In genomic region chr1:52929019-52929418, GRCh38 we compare ENCODE assay signal across 15 cellular contexts. TPM values are rescaled to one million over a fixed set of nuclear protein-coding genes. Genes with fewer than 3 reads are reported as not detected.
DNase-seq lines count a peak whose midpoint lies in the region; ATAC-seq and TF ChIP-seq lines count a peak whose summit lies in the region.
"Had no signal": no experiment of that assay in that cellular context is flagged by ENCODE, and none has a peak within 500 bp of the region (broad histone marks: within the 10 kb centered on the region; RNA-seq: fewer than 3 reads in every experiment).

No MANE protein-coding gene starts in this region.

- no peak overlapping the region for H2BK15ac ChIP-seq in mesenchymal stem cell (ENCODE audit: low read depth, poor library complexity, severe bottlenecking)

- no peak for DNase-seq in Caco-2
- no peak for DNase-seq in PC-9
- no peak for DNase-seq in left lobe of liver (ENCODE audit: low spot score)
- DNase-seq in activated naive CD4-positive, alpha-beta T cell (lab: John Stamatoyannopoulos, UW): no peak
- no peak for DNase-seq in mesenchymal stem cell
- DNase-seq in CD1c-positive myeloid dendritic cell (ENCODE audit: extremely low spot score): no peak
- DNase-seq in ACHN: no peak
- DNase-seq: BE2C, DMS153, DMS79 treated with DMSO at 0.1 percent for 48 hours, GDM1 had no signal

- ATAC-seq in left lobe of liver: peak; percentile 16

- POLR2A ChIA-PET in Caco-2 (lab: Charles Lee): no interaction called here
- POLR2A ChIA-PET in PC-9 (lab: Charles Lee; ENCODE audit: unreplicated experiment): no interaction called here

- no peak for TF ChIP-seq CTCF in Caco-2 (IDR thresholded peaks at IDR 0.05; ENCODE audit: insufficient read depth in 1 of 2, low read depth in 1 of 2, low read length in 1 of 2, severe bottlenecking in 1 of 2, unreplicated experiment in 1 of 2)
- TF ChIP-seq CTCF in PC-9 (conservative IDR thresholded peaks at IDR 0.05): no peak

- no peaks in the 10 kb centered on the region for H3K4me1 Mint-ChIP-seq in Caco-2 (ENCODE audit: low read depth, unreplicated experiment)

- no peak overlapping the region for H2BK12ac ChIP-seq in mesenchymal stem cell (ENCODE audit: low read length in 2 of 2)

- peaks cover 1% of the 10 kb centered on the region; the same call in 1 of the 2 replicates for H3K36me3 ChIP-seq in Caco-2 (ENCODE audit: control insufficient read depth, insufficient read depth, low read length)
- no peaks in the 10 kb centered on the region for H3K36me3 ChIP-seq in PC-9 (ENCODE audit: low read depth)
- H3K36me3 ChIP-seq in mesenchymal stem cell (ENCODE audit: control insufficient read depth in 1 of 2, insufficient read depth in 2 of 2, low read depth in 1 of 2, low read length in 2 of 2): peaks cover 0 to 3% of the 10 kb centered on the region in 2 experiments
- H3K36me3 ChIP-seq: BE2C, HAP-1 had no signal

- no peak overlapping the region for H2BK120ac ChIP-seq in mesenchymal stem cell (ENCODE audit: low read depth, low read length)

- peak overlapping the region in 1 of 2 experiments; percentile 55 for H3K4ac ChIP-seq in mesenchymal stem cell (ENCODE audit: low read depth in 1 of 2, low read length in 2 of 2)

- no peak overlapping the region for H4K91ac ChIP-seq in mesenchymal stem cell (ENCODE audit: low read length)

- H3K18ac ChIP-seq in mesenchymal stem cell (ENCODE audit: low read depth in 1 of 2, low read length in 2 of 2): no peak overlapping the region

- in situ Hi-C loops in ACHN (cut with HindIII; ENCODE audit: low pct_ligation_motif_present, low pct_unique_long_range_greater_than_20kb, low sequenced_read_pairs): no loop called here

- no peaks in the 10 kb centered on the region for H3K9me2 ChIP-seq in PC-9 (ENCODE audit: insufficient read depth)

- no peak overlapping the region for H3K14ac ChIP-seq in mesenchymal stem cell (ENCODE audit: low read length in 2 of 2)

- H3K27ac Mint-ChIP-seq in Caco-2 (ENCODE audit: unreplicated experiment): no peak overlapping the region

- H3K27me3 Mint-ChIP-seq in Caco-2 (ENCODE audit: insufficient read depth, unreplicated experiment): no peaks in the 10 kb centered on the region

- peaks cover 13% of the 10 kb centered on the region for H3K79me1 ChIP-seq in mesenchymal stem cell (replicated peaks; ENCODE audit: low read length, poor library complexity, severe bottlenecking)

- H3K9me3 ChIP-seq in Caco-2 (no peaks in the 10 kb centered on the region), PC-9 (ENCODE audit: insufficient read depth, low read depth) (no peaks in the 10 kb centered on the region), mesenchymal stem cell (ENCODE audit: control insufficient read depth, low read length) (no peaks in the 10 kb centered on the region)
- H3K9me3 ChIP-seq: BE2C, HAP-1 had no signal

- no peaks in the 10 kb centered on the region for H3K36me3 Mint-ChIP-seq in Caco-2 (ENCODE audit: insufficient read depth, unreplicated experiment)

- no peak overlapping the region for H4K8ac ChIP-seq in mesenchymal stem cell (ENCODE audit: low read length)

- H3F3A ChIP-seq in PC-9 (ENCODE audit: insufficient read depth, low read depth): no peaks in the 10 kb centered on the region

- H3K4me3 Mint-ChIP-seq in Caco-2 (ENCODE audit: unreplicated experiment): peak overlapping the region; percentile 6

- H3K9me3 Mint-ChIP-seq in Caco-2 (ENCODE audit: unreplicated experiment): no peaks in the 10 kb centered on the region

- no peaks in the 10 kb centered on the region for H3K79me2 ChIP-seq in PC-9 (ENCODE audit: low read depth)

- no peak overlapping the region for H3K9ac ChIP-seq in mesenchymal stem cell (ENCODE audit: low read length)
- H3K9ac ChIP-seq: KMS-11 had no signal

- H4K20me1 ChIP-seq in PC-9 (ENCODE audit: insufficient read depth): no peaks in the 10 kb centered on the region

- H2AK5ac ChIP-seq in mesenchymal stem cell (ENCODE audit: low read length, severe bottlenecking): no peak overlapping the region

- WGBS in mesenchymal stem cell: 100% methylated on average over 1 of the region's 4 CpGs

- BruUV-seq in Caco-2 (replicated peaks; lab: Mats Ljungman, UMichigan) (no TSS peak), PC-9 (replicated peaks; lab: Mats Ljungman, UMichigan) (no TSS peak)

- 0 out of 2 replicates have a peak overlapping the region, but pooled peaks have one; percentile 17 for H3K4me2 ChIP-seq in PC-9
- H3K4me2 ChIP-seq in mesenchymal stem cell (ENCODE audit: low read length, poor library complexity, severe bottlenecking): no peak overlapping the region
- H3K4me2 ChIP-seq: KMS-11 had no signal

- no peak overlapping the region for H2BK5ac ChIP-seq in mesenchymal stem cell (ENCODE audit: low read depth, low read length, poor library complexity, severe bottlenecking)

- H3K4me1 ChIP-seq in Caco-2 (no peaks in the 10 kb centered on the region), PC-9 (replicated peaks; ENCODE audit: insufficient read depth) (0 out of 2 replicates have a peak, but pooled peaks cover 9% of the 10 kb centered on the region), mesenchymal stem cell (ENCODE audit: control insufficient read depth, insufficient read depth, low read depth, low read length) (peaks cover 8% of the 10 kb centered on the region)
- H3K4me1 ChIP-seq: BE2C had no signal

- H3K4me3 ChIP-seq in Caco-2 (ENCODE audit: low read depth, low read length) (no peak overlapping the region), PC-9 (no peak overlapping the region), mesenchymal stem cell (ENCODE audit: insufficient read depth in 1 of 2, low read depth in 1 of 2, low read length in 2 of 2) (no peak overlapping the region)
- H3K4me3 ChIP-seq: HAP-1 had no signal

- CTCF ChIA-PET in Caco-2 (lab: Charles Lee) (no interaction called here), PC-9 (lab: Charles Lee) (interaction anchor here (0.6 kb wide), 1 partner anchor 467 kb away, joined by 3 read pairs; no protein-coding TSS in a partner anchor)

- no peak overlapping the region for H3K23ac ChIP-seq in mesenchymal stem cell (ENCODE audit: low read length in 2 of 2)

- H3K27me3 ChIP-seq in Caco-2 (replicated peaks; ENCODE audit: control insufficient read depth, insufficient read depth, low read length) (no peaks in the 10 kb centered on the region), PC-9 (ENCODE audit: insufficient read depth, low read depth) (no peaks in the 10 kb centered on the region), mesenchymal stem cell (ENCODE audit: control insufficient read depth in 1 of 2, insufficient read depth in 1 of 2, low read length in 2 of 2) (no peaks in the 10 kb centered on the region)
- H3K27me3 ChIP-seq: BE2C had no signal

- H3K27ac ChIP-seq in PC-9 (no peak overlapping the region), mesenchymal stem cell (ENCODE audit: low read length, poor library complexity, severe bottlenecking) (no peak overlapping the region)
- H3K27ac ChIP-seq: C4-2B, KMS-11 had no signal

- no peak overlapping the region for H2AFZ ChIP-seq in PC-9
- H2AFZ ChIP-seq in mesenchymal stem cell (ENCODE audit: low read depth, low read length): no peak overlapping the region

- intact Hi-C loops in Caco-2 (cut with micrococcal nuclease; ENCODE audit: unreplicated experiment): loop anchor here (5.0 kb wide), 1 partner anchor 253 kb away; no protein-coding TSS in a partner anchor
- intact Hi-C loops in PC-9 (cut with micrococcal nuclease; ENCODE audit: unreplicated experiment): loop anchor here (10.0 kb wide), 1 partner anchor 116 kb away; no protein-coding TSS in a partner anchor

RNA-seq across cellular contexts. Expression of gene SCP2, which starts 1.9 kb away (rescaled TPM):
- total RNA-seq in Caco-2 (2022) (67.0 and 74.5 TPM in 2 replicates), PC-9 (2021) (87.8 and 95.8 TPM in 2 replicates), left lobe of liver (796 TPM)
- polyA plus RNA-seq in mesenchymal stem cell (2013, experiment 1 of 2): 96.1 TPM
- 109 TPM for polyA plus RNA-seq in mesenchymal stem cell (2013, experiment 2 of 2)

RNA-seq across cellular contexts. Expression of gene ECHDC2, which starts 7.5 kb away (rescaled TPM):
- total RNA-seq in Caco-2 (2022): 52.6 and 53.8 TPM in 2 replicates
- total RNA-seq in PC-9 (2021): 78.4 and 80.0 TPM in 2 replicates
- 966 TPM for total RNA-seq in left lobe of liver
- 55.9 TPM for polyA plus RNA-seq in mesenchymal stem cell (2013, experiment 1 of 2)
- polyA plus RNA-seq in mesenchymal stem cell (2013, experiment 2 of 2): 52.3 TPM
- total RNA-seq: A172 had no signal

Comparison
In these comparisons a context has a peak if more than half of its experiments do, and no peak if none do; other contexts are left out.
1. RNA of gene ECHDC2, which starts 7.5 kb away (total RNA-seq): 966 TPM in left lobe of liver (single experiment); 78.4 to 80.0 TPM in PC-9 and 52.6 to 53.8 TPM in Caco-2; every median in the first group is over 10 times any median in the second.